ENCODE assay signal across 19 cellular contexts in genomic region chr10:52479567-52479966, GRCh38.
"Had no signal": no experiment of that assay in that cellular context is flagged by ENCODE, and none has a peak within 500 bp of the region (broad histone marks: within the 10 kb centered on the region; RNA-seq: fewer than 3 reads in every experiment).

No MANE protein-coding gene starts in this region.

- H3K27me3 ChIP-seq: body of pancreas, gastrocnemius medialis, hepatocyte, right lobe of liver, uterus had no signal

- H3K9me3 ChIP-seq: body of pancreas, gastrocnemius medialis, right lobe of liver, thoracic aorta, uterus had no signal

- H3K4me1 ChIP-seq: body of pancreas, gastrocnemius medialis, right lobe of liver, uterus had no signal

- DNase-seq: activated CD4-positive, alpha-beta T cell treated with anti-CD3 and anti-CD28 coated beads for 36 hours; activated CD4-positive, CD25-positive, alpha-beta regulatory T cell; activated naive CD4-positive, alpha-beta T cell; activated T-cell treated with anti-CD3 and anti-CD28 coated beads for 4 hours; activated T-cell treated with anti-CD3 and anti-CD28 coated beads, Interleukin-2, amount 50 U/mL, for 72 hours; aorta; body of pancreas; effector CD4-positive, alpha-beta T cell; erythroblast; gastrocnemius medialis; kidney; left colon; mesenchymal stem cell; natural killer cell; right lobe of liver; stimulated activated CD4-positive, alpha-beta T cell treated with anti-CD3 and anti-CD28 coated beads, Interleukin-4, amount 100 ng/mL, for 1 hour; uterus had no signal

- H3K27ac ChIP-seq: body of pancreas, gastrocnemius medialis, hepatocyte, right lobe of liver, thoracic aorta, uterus had no signal

- H3K4me3 ChIP-seq: body of pancreas, gastrocnemius medialis, hepatocyte, right lobe of liver, thoracic aorta, uterus had no signal

- H3K36me3 ChIP-seq: gastrocnemius medialis, right lobe of liver, thoracic aorta, uterus had no signal
